Comparison of ENCODE assay signal across 30 cellular contexts in genomic region chr4:122403860-122404259, GRCh38. TPM values are rescaled to one million over a fixed set of nuclear protein-coding genes. Genes with fewer than 3 reads are reported as not detected.
"Had no signal": no experiment of that assay in that cellular context is flagged by ENCODE, and none has a peak within 500 bp of the region (broad histone marks: within the 10 kb centered on the region; RNA-seq: fewer than 3 reads in every experiment).

No MANE protein-coding gene starts in this region.

- H3K9me3 Mint-ChIP-seq: nephron progenitor cell; stimulated activated naive B cell treated with anti-CD40 and anti-IgM and Interleukin-4, amounts not matched to agents 10 μg/mL and 1 μg/mL and 100 μg/mL, for 72 hours; stimulated activated naive CD8-positive, alpha-beta T cell treated with anti-CD3 and anti-CD28 coated beads, Interleukin-15, amount 100 ng/mL, for 72 hours had no signal

- H3K36me3 Mint-ChIP-seq: naive thymus-derived CD4-positive, alpha-beta T cell; stimulated activated naive B cell treated with anti-CD40 and anti-IgM and Interleukin-4, amounts not matched to agents 10 μg/mL and 1 μg/mL and 100 μg/mL, for 72 hours had no signal

- H3K4me3 Mint-ChIP-seq: naive thymus-derived CD4-positive, alpha-beta T cell; nephron progenitor cell; stimulated activated naive B cell treated with anti-CD40 and anti-IgM and Interleukin-4, amounts not matched to agents 10 μg/mL and 1 μg/mL and 100 μg/mL, for 72 hours; stimulated activated naive CD8-positive, alpha-beta T cell treated with anti-CD3 and anti-CD28 coated beads, Interleukin-15, amount 100 ng/mL, for 72 hours had no signal

- ATAC-seq: heart left ventricle; left colon; left ventricle myocardium superior; naive thymus-derived CD4-positive, alpha-beta T cell; sciatic nerve; stimulated activated naive B cell treated with anti-CD40 and anti-IgM and Interleukin-4, amounts not matched to agents 10 μg/mL and 1 μg/mL and 100 μg/mL, for 72 hours; stimulated activated naive CD8-positive, alpha-beta T cell treated with anti-CD3 and anti-CD28 coated beads, Interleukin-15, amount 100 ng/mL, for 72 hours; upper lobe of right lung had no signal

- H3K4me1 ChIP-seq: heart left ventricle, spleen, testis, tibial nerve, upper lobe of right lung, vagina had no signal

- H3K27me3 ChIP-seq: spleen, testis, tibial nerve, upper lobe of right lung, vagina had no signal

- H3K4me1 Mint-ChIP-seq: naive thymus-derived CD4-positive, alpha-beta T cell; nephron progenitor cell; stimulated activated naive B cell treated with anti-CD40 and anti-IgM and Interleukin-4, amounts not matched to agents 10 μg/mL and 1 μg/mL and 100 μg/mL, for 72 hours; stimulated activated naive CD8-positive, alpha-beta T cell treated with anti-CD3 and anti-CD28 coated beads, Interleukin-15, amount 100 ng/mL, for 72 hours had no signal

- H3K27ac ChIP-seq: heart left ventricle, spleen, testis, tibial nerve, upper lobe of right lung, vagina had no signal

- H3K27ac Mint-ChIP-seq: naive thymus-derived CD4-positive, alpha-beta T cell; nephron progenitor cell; stimulated activated naive B cell treated with anti-CD40 and anti-IgM and Interleukin-4, amounts not matched to agents 10 μg/mL and 1 μg/mL and 100 μg/mL, for 72 hours; stimulated activated naive CD8-positive, alpha-beta T cell treated with anti-CD3 and anti-CD28 coated beads, Interleukin-15, amount 100 ng/mL, for 72 hours had no signal

- DNase-seq: dermis blood vessel endothelial cell; heart left ventricle; hippocampal formation; left colon; left ventricle myocardium superior; mesenchymal stem cell; naive thymus-derived CD4-positive, alpha-beta T cell; nephron progenitor cell; spleen; stimulated activated CD4-positive, alpha-beta T cell treated with anti-CD3 and anti-CD28 coated beads, Interleukin-15, amount 100 ng/mL, for 24 hours; stimulated activated CD4-positive, alpha-beta T cell treated with anti-CD3 and anti-CD28 coated beads, Interleukin-1b, Interleukin-23, amount 100 ng/mL, for 48 hours; stimulated activated CD4-positive, alpha-beta T cell treated with anti-CD3 and anti-CD28 coated beads, Interleukin-4, amount 100 ng/mL, for 24 hours; stimulated activated naive B cell treated with anti-CD40 and anti-IgM and Interleukin-4, amounts not matched to agents 10 μg/mL and 1 μg/mL and 100 μg/mL, for 72 hours; stimulated activated naive CD8-positive, alpha-beta T cell treated with anti-CD3 and anti-CD28 coated beads, Interleukin-15, amount 100 ng/mL, for 72 hours; testis; upper lobe of right lung had no signal

RNA-seq across cellular contexts. Expression of gene ADAD1, which starts 25.0 kb away (rescaled TPM):
- total RNA-seq: dermis blood vessel endothelial cell; endothelial cell of umbilical vein; glomerular endothelial cell; heart left ventricle; kidney epithelial cell; left colon; left ventricle myocardium superior; lung; mononuclear cell; naive thymus-derived CD4-positive, alpha-beta T cell; osteocyte; pulmonary artery endothelial cell; sciatic nerve; skeletal muscle tissue; spleen; tibial nerve; upper lobe of right lung; vagina had no signal
- polyA plus RNA-seq: endothelial cell of umbilical vein; esophagus; heart left ventricle; lung; naive thymus-derived CD4-positive, alpha-beta T cell; spleen had no signal

RNA-seq across cellular contexts. Expression of gene IL2, which starts 52.7 kb away (rescaled TPM):
- total RNA-seq: dermis blood vessel endothelial cell, endothelial cell of umbilical vein, frontal cortex, glomerular endothelial cell, heart left ventricle, kidney epithelial cell, left colon, left ventricle myocardium superior, osteocyte, pulmonary artery endothelial cell, sciatic nerve, skeletal muscle tissue, subcutaneous adipose tissue, testis, upper lobe of right lung, vagina had no signal
- polyA plus RNA-seq: endothelial cell of umbilical vein; esophagus; heart left ventricle; lung; naive thymus-derived CD4-positive, alpha-beta T cell had no signal
